In genomic region chr11:8332196-8332595, GRCh38 we compare ENCODE assay signal across 19 cellular contexts.
DNase-seq lines count a peak whose midpoint lies in the region; ATAC-seq lines count a peak whose summit lies in the region.
"Had no signal": no experiment of that assay in that cellular context is flagged by ENCODE, and none has a peak within 500 bp of the region (broad histone marks: within the 10 kb centered on the region; RNA-seq: fewer than 3 reads in every experiment).

No MANE protein-coding gene starts in this region.

- no peak overlapping the region for H3K27ac Mint-ChIP-seq in T-helper 17 cell
- H3K27ac Mint-ChIP-seq: CD4-positive, alpha-beta T cell; immature natural killer cell had no signal

- no peak overlapping the region for H3K4me3 ChIP-seq in neuronal stem cell (ENCODE audit: low read length in 2 of 2)
- H3K4me3 ChIP-seq: ascending aorta, gastrocnemius medialis, tibial nerve had no signal

- WGBS in neuronal stem cell (ENCODE audit: extremely low coverage in 2 of 2, insufficient read length in 2 of 2, insufficient replicate concordance in 1 of 2), 2 donors = no CpG with 5 or more reads among the region's 4 CpGs

- no peak overlapping the region for H3K23ac ChIP-seq in neuronal stem cell (ENCODE audit: low read depth, low read length, poor library complexity)

- H2BK120ac ChIP-seq in neuronal stem cell (ENCODE audit: low read depth, low read length) = peak overlapping the region; percentile 24

- H4K91ac ChIP-seq in neuronal stem cell (ENCODE audit: low read depth, low read length, poor library complexity) = no peak overlapping the region

- peak overlapping the region; percentile 26 for H2BK12ac ChIP-seq in neuronal stem cell (ENCODE audit: low read length)

- H3K36me3 Mint-ChIP-seq in T-helper 17 cell (ENCODE audit: low read depth) = no peaks in the 10 kb centered on the region
- H3K36me3 Mint-ChIP-seq: immature natural killer cell had no signal

- no peaks in the 10 kb centered on the region for H3K36me3 ChIP-seq in neuronal stem cell (replicated peaks in 1 of 2; ENCODE audit: control insufficient read depth in 2 of 2, insufficient read depth in 2 of 2, low read length in 2 of 2)
- H3K36me3 ChIP-seq: ascending aorta, gastrocnemius medialis, tibial nerve, WERI-Rb-1 had no signal

- H3K79me1 ChIP-seq in neuronal stem cell (ENCODE audit: low read depth, low read length) = no peaks in the 10 kb centered on the region

- H2AK5ac ChIP-seq in neuronal stem cell (ENCODE audit: low read depth, low read length) = peak overlapping the region; percentile 77

- H3K18ac ChIP-seq in neuronal stem cell (ENCODE audit: low read length) = peak overlapping the region; percentile 84

- H3K9me3 ChIP-seq in T-helper 17 cell (ENCODE audit: control insufficient read depth, low read length, poor library complexity, severe bottlenecking) = no peaks in the 10 kb centered on the region
- H3K9me3 ChIP-seq in neuronal stem cell (replicated peaks in 1 of 2; ENCODE audit: control insufficient read depth in 2 of 2, insufficient read depth in 1 of 2, low read depth in 1 of 2, low read length in 2 of 2) = no peaks in the 10 kb centered on the region
- H3K9me3 ChIP-seq: ascending aorta, gastrocnemius medialis, tibial nerve had no signal

- DNase-seq in KBM-7 (peak; percentile 54), T-helper 17 cell (no peak), neuronal stem cell (ENCODE audit: low spot score) (no peak), posterior vena cava (ENCODE audit: low spot score) (no peak), GM19240 (ENCODE audit: insufficient read length, low spot score) (no peak), islet precursor cell (no peak), left lobe of liver (ENCODE audit: low spot score) (no peak)
- DNase-seq: activated CD8-positive, alpha-beta memory T cell treated with anti-CD3 and anti-CD28 coated beads, Interleukin-2, amount 50 U/mL, for 4 hours; CD4-positive, alpha-beta T cell; gastrocnemius medialis; H7; immature natural killer cell; PC-3; stimulated activated CD4-positive, alpha-beta T cell treated with anti-CD3 and anti-CD28 coated beads, Interleukin-4, amount 100 ng/mL, for 1 hour; stimulated activated CD8-positive, alpha-beta memory T cell treated with anti-CD3 and anti-CD28 coated beads, Interleukin-4, amount 100 ng/mL, for 48 hours; WERI-Rb-1 had no signal

- in situ Hi-C loops in KBM-7 (cut with MboI; ENCODE audit: low pct_unique_long_range_greater_than_20kb, low sequenced_read_pairs) = no loop called here

- ATAC-seq in GM18907 (IDR thresholded peaks at IDR 0.05; ENCODE audit: unreplicated experiment) = peak; percentile 34
- peak; percentile 48 for ATAC-seq in T-helper 17 cell
- ATAC-seq in left lobe of liver = no peak
- ATAC-seq: gastrocnemius medialis, PC-3 had no signal

- no peak overlapping the region for H2BK5ac ChIP-seq in neuronal stem cell (ENCODE audit: low read length)

- H2BK15ac ChIP-seq in neuronal stem cell (ENCODE audit: low read length) = peak overlapping the region; percentile 62

- intact Hi-C loops in posterior vena cava (cut with DNase I) = loop anchor here in 1 of 2 donors (10.0 kb wide), 1 partner anchor 233 kb away; no protein-coding TSS in a partner anchor

- H3K4me3 Mint-ChIP-seq in T-helper 17 cell = no peak overlapping the region
- H3K4me3 Mint-ChIP-seq: CD4-positive, alpha-beta T cell; immature natural killer cell had no signal

- no peak overlapping the region for H3K27ac ChIP-seq in neuronal stem cell (replicated peaks; ENCODE audit: low read length)
- H3K27ac ChIP-seq: ascending aorta, gastrocnemius medialis, tibial nerve, WERI-Rb-1 had no signal

- no peak overlapping the region for H4K8ac ChIP-seq in neuronal stem cell (ENCODE audit: low read depth, low read length)

- H3K4ac ChIP-seq in neuronal stem cell (ENCODE audit: low read length) = no peak overlapping the region

- peaks cover 0 to 3% (median 0%) of the 10 kb centered on the region in 3 experiments for H3K27me3 ChIP-seq in neuronal stem cell (ENCODE audit: control insufficient read depth in 3 of 3, insufficient read depth in 3 of 3, low read depth in 1 of 3, low read length in 3 of 3)
- H3K27me3 ChIP-seq: ascending aorta, gastrocnemius medialis had no signal

- H2AFZ ChIP-seq in neuronal stem cell (ENCODE audit: low read length) = no peak overlapping the region

- H3K4me1 Mint-ChIP-seq in T-helper 17 cell = peaks cover 3% of the 10 kb centered on the region
- H3K4me1 Mint-ChIP-seq: immature natural killer cell had no signal

- H3K27me3 Mint-ChIP-seq in T-helper 17 cell = peaks cover 14% of the 10 kb centered on the region

- H3K4me1 ChIP-seq in neuronal stem cell (ENCODE audit: control insufficient read depth in 2 of 2, insufficient read depth in 1 of 2, low read depth in 1 of 2, low read length in 2 of 2) = peaks cover 22 to 41% of the 10 kb centered on the region in 2 donors
- H3K4me1 ChIP-seq: ascending aorta had no signal

- no peak overlapping the region for H3K4me2 ChIP-seq in neuronal stem cell (ENCODE audit: insufficient read depth, low read length, poor library complexity, severe bottlenecking)

- no peak overlapping the region for H3K9ac ChIP-seq in neuronal stem cell (ENCODE audit: low read depth, low read length, poor library complexity)

- H3K14ac ChIP-seq in neuronal stem cell (ENCODE audit: low read length) = no peak overlapping the region
